In the genomic region with DNA sequence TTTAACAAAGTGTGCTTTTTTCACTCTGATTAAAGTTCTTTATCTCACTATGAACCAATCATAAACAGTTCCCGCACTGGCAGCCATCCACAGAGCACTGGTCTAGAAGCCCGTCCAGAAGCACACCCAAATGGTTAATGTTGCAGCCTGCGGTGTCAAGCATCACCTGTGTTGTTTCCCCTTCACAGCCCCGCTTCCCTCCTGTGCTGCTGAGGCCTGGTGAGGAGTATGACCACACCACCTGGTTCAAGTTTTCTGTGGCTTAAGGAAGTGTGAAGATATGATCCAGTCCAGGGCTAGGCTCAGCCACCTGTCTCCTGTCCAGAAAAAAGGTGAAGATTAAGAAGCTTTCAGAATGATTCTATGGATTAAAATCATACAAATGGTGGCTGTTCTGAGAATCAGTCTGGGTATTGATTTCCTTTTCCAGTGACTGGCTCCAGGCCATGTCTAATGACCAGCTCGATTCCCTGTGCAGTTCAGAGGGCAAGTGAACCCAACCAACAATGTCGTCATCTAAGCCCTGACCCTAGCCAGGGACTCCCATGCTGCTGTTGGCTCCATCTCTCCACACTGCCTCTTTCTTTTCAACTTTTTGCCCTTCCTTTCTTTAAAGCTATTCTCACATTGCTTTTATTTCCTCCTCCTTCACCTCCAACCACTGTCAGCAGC, we compare ENCODE assay signal across 24 cellular contexts. TPM values are rescaled to one million over a fixed set of nuclear protein-coding genes. Genes with fewer than 3 reads are reported as not detected.
DNase-seq lines count a peak whose midpoint lies in the region; ATAC-seq and TF ChIP-seq lines count a peak whose summit lies in the region.
"Had no signal": no experiment of that assay in that cellular context is flagged by ENCODE, and none has a peak within 500 bp of the region (broad histone marks: within the 10 kb centered on the region; RNA-seq: fewer than 3 reads in every experiment).

No MANE protein-coding gene starts in this region.

- H3K27ac Mint-ChIP-seq in activated CD4-positive, alpha-beta T cell treated with anti-CD3 and anti-CD28 coated beads for 36 hours: peak overlapping the region; percentile 72
- H3K27ac Mint-ChIP-seq in CD4-positive, CD25-positive, alpha-beta regulatory T cell: peak overlapping the region in 2 of 3 donors; percentile 55 to 64
- H3K27ac Mint-ChIP-seq in activated T-helper 1 cell treated with anti-CD3 and anti-CD28 coated beads, Interleukin-12 subunit alpha, Interleukin-12 subunit beta, Interleukin-2, Interleukin-4 antibody, amounts not matched to agents 30 ng/mL and 10 ng/mL and 1 ng/mL, durations not matched to agents 14 hours and 24 hours and 36 hours: peak overlapping the region; percentile 69
- H3K27ac Mint-ChIP-seq: dendritic cell treated with granulocyte-macrophage colony-stimulating factor and Interleukin-4, amounts not matched to agents 40 ng/mL and 50 ng/mL, for 4 days had no signal

- H3K27me3 ChIP-seq in CD4-positive, CD25-positive, alpha-beta regulatory T cell (ENCODE audit: control insufficient read depth, insufficient read depth, low read length): no peaks in the 10 kb centered on the region
- H3K27me3 ChIP-seq: ascending aorta, transverse colon had no signal

- H3K9me3 ChIP-seq in CD4-positive, CD25-positive, alpha-beta regulatory T cell (ENCODE audit: control insufficient read depth in 2 of 2, low read length in 2 of 2): no peaks in the 10 kb centered on the region
- H3K9me3 ChIP-seq: ascending aorta, prostate gland, transverse colon had no signal

- no peaks in the 10 kb centered on the region for H3K27me3 Mint-ChIP-seq in activated CD4-positive, alpha-beta T cell treated with anti-CD3 and anti-CD28 coated beads for 36 hours
- H3K27me3 Mint-ChIP-seq in CD4-positive, CD25-positive, alpha-beta regulatory T cell: no peaks in the 10 kb centered on the region
- no peaks in the 10 kb centered on the region for H3K27me3 Mint-ChIP-seq in activated T-helper 1 cell treated with anti-CD3 and anti-CD28 coated beads, Interleukin-12 subunit alpha, Interleukin-12 subunit beta, Interleukin-2, Interleukin-4 antibody, amounts not matched to agents 30 ng/mL and 10 ng/mL and 1 ng/mL, durations not matched to agents 14 hours and 24 hours and 36 hours (ENCODE audit: insufficient read depth)
- H3K27me3 Mint-ChIP-seq: CD8-positive, alpha-beta memory T cell; dendritic cell treated with granulocyte-macrophage colony-stimulating factor and Interleukin-4, amounts not matched to agents 40 ng/mL and 50 ng/mL, for 4 days had no signal

- TF ChIP-seq CTCF in GM20000 (IDR thresholded peaks at IDR 0.05; ENCODE audit: extremely low read depth, missing control alignments): no peak

- no peak for DNase-seq in activated CD4-positive, alpha-beta T cell treated with anti-CD3 and anti-CD28 coated beads for 36 hours
- no peak for DNase-seq in activated CD4-positive, alpha-beta T cell treated with anti-CD3 and anti-CD28 coated beads for 1 hour
- no peak for DNase-seq in CD4-positive, CD25-positive, alpha-beta regulatory T cell
- no peak for DNase-seq in activated T-helper 1 cell treated with anti-CD3 and anti-CD28 coated beads, Interleukin-12 subunit alpha, Interleukin-12 subunit beta, Interleukin-2, Interleukin-4 antibody, amounts not matched to agents 30 ng/mL and 10 ng/mL and 1 ng/mL, durations not matched to agents 14 hours and 24 hours and 36 hours (ENCODE audit: low spot score)
- peak; percentile 30 for DNase-seq in mucosa of gallbladder (ENCODE audit: low spot score)
- DNase-seq in GM20000 (ENCODE audit: low spot score): no peak
- DNase-seq: activated CD4-positive, CD25-positive, alpha-beta regulatory T cell treated with anti-CD3 and anti-CD28 coated beads, Interleukin-2, amount 50 U/mL, for 72 hours; activated naive CD4-positive, alpha-beta T cell treated with Interleukin-2 at 50 U/mL for 16 hours; AML-193; caudate nucleus; CD8-positive, alpha-beta memory T cell; IMR-90; mammary epithelial cell; NCI-H2029 treated with DMSO at 0.1 percent for 48 hours; NCI-H446; SIG-M5; stimulated activated CD8-positive, alpha-beta memory T cell treated with anti-CD3 and anti-CD28 coated beads, Interleukin-4, amount 100 ng/mL, for 48 hours; transverse colon had no signal

- CTCF ChIA-PET in activated CD4-positive, alpha-beta T cell treated with anti-CD3 and anti-CD28 coated beads for 36 hours (lab: Charles Lee): interaction anchor here (0.6 to 18.5 kb wide), 7 partner anchors 8 to 474 kb away, joined by 3 to 290 read pairs (median 4); no protein-coding TSS in a partner anchor

- ATAC-seq in activated CD4-positive, alpha-beta T cell treated with anti-CD3 and anti-CD28 coated beads for 36 hours: no peak
- ATAC-seq in CD4-positive, CD25-positive, alpha-beta regulatory T cell (ENCODE audit: low read depth in 2 of 2): no peak
- no peak for ATAC-seq in GM18861 (IDR thresholded peaks at IDR 0.05; ENCODE audit: unreplicated experiment)
- no peak for ATAC-seq in GM19395 (IDR thresholded peaks at IDR 0.05; ENCODE audit: unreplicated experiment)
- ATAC-seq: Panc1 had no signal

- H3K9me3 Mint-ChIP-seq in activated CD4-positive, alpha-beta T cell treated with anti-CD3 and anti-CD28 coated beads for 36 hours (ENCODE audit: low read depth): no peaks in the 10 kb centered on the region
- peaks cover 0 to 2% (median 0%) of the 10 kb centered on the region in 7 donors for H3K9me3 Mint-ChIP-seq in CD4-positive, CD25-positive, alpha-beta regulatory T cell
- no peaks in the 10 kb centered on the region for H3K9me3 Mint-ChIP-seq in activated T-helper 1 cell treated with anti-CD3 and anti-CD28 coated beads, Interleukin-12 subunit alpha, Interleukin-12 subunit beta, Interleukin-2, Interleukin-4 antibody, amounts not matched to agents 30 ng/mL and 10 ng/mL and 1 ng/mL, durations not matched to agents 14 hours and 24 hours and 36 hours
- H3K9me3 Mint-ChIP-seq: CD8-positive, alpha-beta memory T cell; dendritic cell treated with granulocyte-macrophage colony-stimulating factor and Interleukin-4, amounts not matched to agents 40 ng/mL and 50 ng/mL, for 4 days had no signal

- no peak overlapping the region for H3K27ac ChIP-seq in CD4-positive, CD25-positive, alpha-beta regulatory T cell (ENCODE audit: insufficient read depth, low read length, poor library complexity, severe bottlenecking)
- H3K27ac ChIP-seq: ascending aorta, prostate gland had no signal

- POLR2A ChIA-PET in activated CD4-positive, alpha-beta T cell treated with anti-CD3 and anti-CD28 coated beads for 36 hours (lab: Charles Lee): interaction anchor here (0.7 to 1.2 kb wide), 3 partner anchors 15 to 139 kb away, joined by 3 to 8 read pairs (median 3); a partner anchor contains a TSS

- H3K36me3 Mint-ChIP-seq in activated CD4-positive, alpha-beta T cell treated with anti-CD3 and anti-CD28 coated beads for 36 hours (ENCODE audit: low read depth): peaks cover 40% of the 10 kb centered on the region
- peaks cover 28% of the 10 kb centered on the region for H3K36me3 Mint-ChIP-seq in CD4-positive, CD25-positive, alpha-beta regulatory T cell
- peaks cover 32% of the 10 kb centered on the region for H3K36me3 Mint-ChIP-seq in activated T-helper 1 cell treated with anti-CD3 and anti-CD28 coated beads, Interleukin-12 subunit alpha, Interleukin-12 subunit beta, Interleukin-2, Interleukin-4 antibody, amounts not matched to agents 30 ng/mL and 10 ng/mL and 1 ng/mL, durations not matched to agents 14 hours and 24 hours and 36 hours (ENCODE audit: low read depth)

- peaks cover 59% of the 10 kb centered on the region for H3K36me3 ChIP-seq in CD4-positive, CD25-positive, alpha-beta regulatory T cell (ENCODE audit: control insufficient read depth, insufficient read depth, low read length)
- H3K36me3 ChIP-seq: prostate gland had no signal

- H3K4me3 ChIP-seq in CD4-positive, CD25-positive, alpha-beta regulatory T cell (ENCODE audit: low read depth, low read length): no peak overlapping the region
- H3K4me3 ChIP-seq: ascending aorta, prostate gland, transverse colon had no signal

- intact Hi-C loops in activated CD4-positive, alpha-beta T cell treated with anti-CD3 and anti-CD28 coated beads for 36 hours (cut with DNase I, micrococcal nuclease): no loop called here
- intact Hi-C loops in activated T-helper 1 cell treated with anti-CD3 and anti-CD28 coated beads, Interleukin-12 subunit alpha, Interleukin-12 subunit beta, Interleukin-2, Interleukin-4 antibody, amounts not matched to agents 30 ng/mL and 10 ng/mL and 1 ng/mL, durations not matched to agents 14 hours and 24 hours and 36 hours (cut with micrococcal nuclease): no loop called here

- H3K4me3 Mint-ChIP-seq in activated CD4-positive, alpha-beta T cell treated with anti-CD3 and anti-CD28 coated beads for 36 hours: no peak overlapping the region
- H3K4me3 Mint-ChIP-seq in CD4-positive, CD25-positive, alpha-beta regulatory T cell: no peak overlapping the region
- no peak overlapping the region for H3K4me3 Mint-ChIP-seq in activated T-helper 1 cell treated with anti-CD3 and anti-CD28 coated beads, Interleukin-12 subunit alpha, Interleukin-12 subunit beta, Interleukin-2, Interleukin-4 antibody, amounts not matched to agents 30 ng/mL and 10 ng/mL and 1 ng/mL, durations not matched to agents 14 hours and 24 hours and 36 hours
- H3K4me3 Mint-ChIP-seq: CD8-positive, alpha-beta memory T cell; dendritic cell treated with granulocyte-macrophage colony-stimulating factor and Interleukin-4, amounts not matched to agents 40 ng/mL and 50 ng/mL, for 4 days had no signal

- no peaks in the 10 kb centered on the region for H3K4me1 ChIP-seq in CD4-positive, CD25-positive, alpha-beta regulatory T cell (ENCODE audit: control insufficient read depth, insufficient read depth, low read length, poor library complexity, severe bottlenecking)
- H3K4me1 ChIP-seq: ascending aorta, prostate gland had no signal

- H3K4me1 Mint-ChIP-seq in activated CD4-positive, alpha-beta T cell treated with anti-CD3 and anti-CD28 coated beads for 36 hours: peaks cover 10% of the 10 kb centered on the region
- peaks cover 3 to 13% (median 6%) of the 10 kb centered on the region in 4 donors for H3K4me1 Mint-ChIP-seq in CD4-positive, CD25-positive, alpha-beta regulatory T cell
- no peaks in the 10 kb centered on the region for H3K4me1 Mint-ChIP-seq in activated T-helper 1 cell treated with anti-CD3 and anti-CD28 coated beads, Interleukin-12 subunit alpha, Interleukin-12 subunit beta, Interleukin-2, Interleukin-4 antibody, amounts not matched to agents 30 ng/mL and 10 ng/mL and 1 ng/mL, durations not matched to agents 14 hours and 24 hours and 36 hours (ENCODE audit: low read depth)

RNA-seq across cellular contexts. Expression of a gene that starts 17.7 kb away (rescaled TPM):
- total RNA-seq in activated CD4-positive, alpha-beta T cell treated with anti-CD3 and anti-CD28 coated beads for 36 hours: 100 to 1,000 TPM; 194 to 309 TPM
- total RNA-seq in CD4-positive, CD25-positive, alpha-beta regulatory T cell: 584 TPM
- 100 to 1,000 TPM; 186 to 278 (median 203) TPM for polyA plus RNA-seq in CD4-positive, CD25-positive, alpha-beta regulatory T cell
- 417 and 422 TPM in 2 replicates for total RNA-seq in activated T-helper 1 cell treated with anti-CD3 and anti-CD28 coated beads, Interleukin-12 subunit alpha, Interleukin-12 subunit beta, Interleukin-2, Interleukin-4 antibody, amounts not matched to agents 30 ng/mL and 10 ng/mL and 1 ng/mL, durations not matched to agents 14 hours and 24 hours and 36 hours
- 84.8 TPM for total RNA-seq in mucosa of gallbladder

RNA-seq across cellular contexts. Expression of a gene that starts 44.6 kb away (rescaled TPM):
- 10 to 100 TPM; 28.4 to 31.6 TPM for total RNA-seq in activated CD4-positive, alpha-beta T cell treated with anti-CD3 and anti-CD28 coated beads for 36 hours
- 5.1 TPM for total RNA-seq in CD4-positive, CD25-positive, alpha-beta regulatory T cell
- 10 to 100 TPM; 13.4 to 20.6 (median 15.3) TPM for polyA plus RNA-seq in CD4-positive, CD25-positive, alpha-beta regulatory T cell
- total RNA-seq in activated T-helper 1 cell treated with anti-CD3 and anti-CD28 coated beads, Interleukin-12 subunit alpha, Interleukin-12 subunit beta, Interleukin-2, Interleukin-4 antibody, amounts not matched to agents 30 ng/mL and 10 ng/mL and 1 ng/mL, durations not matched to agents 14 hours and 24 hours and 36 hours: 34.9 and 36.0 TPM in 2 replicates
- 18.2 TPM for total RNA-seq in mucosa of gallbladder
